In the genomic region with DNA sequence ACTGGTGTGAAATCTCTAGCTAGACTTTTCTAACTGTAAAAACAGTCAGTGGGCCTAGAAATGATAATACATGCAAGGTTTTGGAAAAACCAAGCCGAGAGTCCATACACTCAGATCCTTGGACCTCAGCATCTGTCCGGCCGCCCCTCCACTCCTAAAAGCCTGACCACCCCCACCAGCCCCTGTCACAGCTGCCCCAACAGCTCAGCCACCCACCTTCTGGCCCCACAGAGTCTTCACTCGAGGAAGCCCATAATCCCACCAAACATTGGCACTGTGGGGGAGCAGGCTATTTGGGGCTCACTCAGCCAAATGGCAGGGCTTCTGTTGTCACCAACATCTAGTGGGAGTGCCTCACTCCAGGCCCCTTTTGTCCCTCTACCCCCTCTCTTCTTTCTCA, we compare ENCODE assay signal across 21 cellular contexts.
"Had no signal": no experiment of that assay in that cellular context is flagged by ENCODE, and none has a peak within 500 bp of the region (broad histone marks: within the 10 kb centered on the region; RNA-seq: fewer than 3 reads in every experiment).

No MANE protein-coding gene starts in this region.

- H3K27me3 Mint-ChIP-seq: naive B cell had no signal

- H3K4me1 ChIP-seq: gastrocnemius medialis, psoas muscle, tibial artery had no signal

- H3K4me3 Mint-ChIP-seq: mesothelial cell of epicardium; naive B cell; stimulated activated memory B cell treated with anti-CD40 and anti-IgM and Interleukin-4, amounts not matched to agents 10 μg/mL and 1 μg/mL and 100 μg/mL, for 72 hours; type B pancreatic cell had no signal

- H3K27ac Mint-ChIP-seq: mesothelial cell of epicardium; naive B cell; stimulated activated memory B cell treated with anti-CD40 and anti-IgM and Interleukin-4, amounts not matched to agents 10 μg/mL and 1 μg/mL and 100 μg/mL, for 72 hours; type B pancreatic cell had no signal

- H3K9me3 Mint-ChIP-seq: mesothelial cell of epicardium; naive B cell; stimulated activated memory B cell treated with anti-CD40 and anti-IgM and Interleukin-4, amounts not matched to agents 10 μg/mL and 1 μg/mL and 100 μg/mL, for 72 hours; type B pancreatic cell had no signal

- ATAC-seq: esophagus mucosa; gastrocnemius medialis; left lobe of liver; mucosa of descending colon; psoas muscle; stimulated activated memory B cell treated with anti-CD40 and anti-IgM and Interleukin-4, amounts not matched to agents 10 μg/mL and 1 μg/mL and 100 μg/mL, for 72 hours; stimulated activated naive CD8-positive, alpha-beta T cell treated with anti-CD3 and anti-CD28 coated beads, Interleukin-15, Interleukin-2, amounts not matched to agents 100 U/mL and 50 U/mL, for 24 hours had no signal

- H3K4me1 Mint-ChIP-seq: mesothelial cell of epicardium; naive B cell; stimulated activated memory B cell treated with anti-CD40 and anti-IgM and Interleukin-4, amounts not matched to agents 10 μg/mL and 1 μg/mL and 100 μg/mL, for 72 hours had no signal

- H3K4me3 ChIP-seq: dorsolateral prefrontal cortex, gastrocnemius medialis, mucosa of descending colon, psoas muscle, skin epidermis, spleen, testis, tibial artery had no signal

- H3K27ac ChIP-seq: epithelial cell of prostate, gastrocnemius medialis, psoas muscle, skin epidermis, spleen, testis, tibial artery had no signal

- H3K36me3 Mint-ChIP-seq: mesothelial cell of epicardium; naive B cell; stimulated activated memory B cell treated with anti-CD40 and anti-IgM and Interleukin-4, amounts not matched to agents 10 μg/mL and 1 μg/mL and 100 μg/mL, for 72 hours; type B pancreatic cell had no signal

- H3K9me3 ChIP-seq: gastrocnemius medialis, mucosa of descending colon, psoas muscle, spleen, testis, tibial artery had no signal

- H3K27me3 ChIP-seq: gastrocnemius medialis, spleen, testis, tibial artery had no signal

- DNase-seq: effector CD4-positive, alpha-beta T cell; gastrocnemius medialis; kidney; mesenchymal stem cell; naive B cell; psoas muscle; right cardiac atrium; spleen; stimulated activated CD4-positive, alpha-beta T cell treated with anti-CD3 and anti-CD28 coated beads, Interleukin-4, amount 100 ng/mL, for 4 hours; stimulated activated naive CD8-positive, alpha-beta T cell treated with anti-CD3 and anti-CD28 coated beads, Interleukin-15, Interleukin-2, amounts not matched to agents 100 U/mL and 50 U/mL, for 24 hours; testis; tibial artery had no signal

- H3K36me3 ChIP-seq: gastrocnemius medialis, spleen, tibial artery had no signal
